Comparison of ENCODE assay signal across 10 cellular contexts in the genomic region with DNA sequence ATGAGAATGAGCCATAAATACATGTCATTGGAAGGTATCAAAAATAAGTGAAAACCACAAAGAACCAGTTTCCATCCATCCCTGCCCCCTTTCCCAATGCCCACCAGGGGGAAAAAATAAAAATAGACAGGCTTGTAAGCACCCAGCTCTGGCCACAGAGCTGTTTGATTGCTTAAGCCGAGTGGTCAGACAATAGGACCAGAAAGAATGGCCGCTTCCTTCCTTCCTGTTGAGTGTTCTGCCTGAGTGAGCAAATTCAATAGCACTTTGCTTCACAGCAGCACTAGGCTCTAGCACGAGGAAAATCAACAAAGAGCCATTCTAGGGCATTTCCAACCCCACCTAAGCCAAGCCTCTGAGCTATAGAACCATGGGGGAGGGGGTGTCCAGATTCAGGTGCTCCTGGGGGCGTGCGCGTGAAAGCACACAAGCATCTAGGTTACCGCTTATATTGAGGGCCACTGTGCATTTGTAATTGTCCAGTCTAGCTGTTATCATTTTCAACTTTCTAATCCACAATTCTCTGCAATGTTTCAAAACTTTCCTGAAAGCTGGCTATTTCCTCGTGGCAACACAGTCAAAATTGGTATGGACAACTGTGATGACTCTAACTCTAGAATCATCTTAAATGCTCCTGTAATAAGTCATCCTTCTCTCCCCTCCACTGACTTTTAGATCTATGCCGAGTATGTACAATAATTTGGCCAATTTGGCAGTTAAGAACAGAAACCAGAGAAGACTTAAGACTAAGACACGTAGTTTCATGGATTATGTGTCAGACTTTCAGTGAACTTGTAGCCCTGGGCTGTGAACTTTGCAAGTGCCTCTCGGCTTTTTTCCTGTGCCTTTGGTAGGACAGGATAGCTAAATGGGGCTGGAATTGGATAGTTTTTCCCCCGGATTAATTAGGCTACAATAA.
DNase-seq lines count a peak whose midpoint lies in the region; ATAC-seq lines count a peak whose summit lies in the region.
"Had no signal": no experiment of that assay in that cellular context is flagged by ENCODE, and none has a peak within 500 bp of the region (broad histone marks: within the 10 kb centered on the region; RNA-seq: fewer than 3 reads in every experiment).

No MANE protein-coding gene starts in this region.

- no peaks in the 10 kb centered on the region for H3K36me3 ChIP-seq in adipocyte (ENCODE audit: control insufficient read depth, insufficient read depth, low read length, severe bottlenecking)

- no peaks in the 10 kb centered on the region for H3K27me3 Mint-ChIP-seq in activated CD4-positive, alpha-beta memory T cell treated with anti-CD3 and anti-CD28 coated beads for 36 hours
- H3K27me3 Mint-ChIP-seq: B cell had no signal

- H3K4me3 Mint-ChIP-seq in activated CD4-positive, alpha-beta memory T cell treated with anti-CD3 and anti-CD28 coated beads for 36 hours: no peak overlapping the region
- H3K4me3 Mint-ChIP-seq: B cell had no signal

- POLR2A ChIA-PET in activated CD4-positive, alpha-beta memory T cell treated with anti-CD3 and anti-CD28 coated beads for 36 hours (lab: Charles Lee): interaction anchor here (0.6 kb wide), 1 partner anchor 21 kb away, joined by 10 read pairs; no protein-coding TSS in a partner anchor

- no peaks in the 10 kb centered on the region for H3K9me3 Mint-ChIP-seq in activated CD4-positive, alpha-beta memory T cell treated with anti-CD3 and anti-CD28 coated beads for 36 hours

- H3K4me1 Mint-ChIP-seq in activated CD4-positive, alpha-beta memory T cell treated with anti-CD3 and anti-CD28 coated beads for 36 hours (ENCODE audit: low read depth): no peaks in the 10 kb centered on the region
- H3K4me1 Mint-ChIP-seq: B cell had no signal

- CTCF ChIA-PET in activated CD4-positive, alpha-beta memory T cell treated with anti-CD3 and anti-CD28 coated beads for 36 hours (lab: Charles Lee): no interaction called here

- H3K27me3 ChIP-seq in adipocyte (replicated peaks; ENCODE audit: control insufficient read depth, insufficient read depth, low read length): no peaks in the 10 kb centered on the region

- no peak for ATAC-seq in HG02938 (IDR thresholded peaks at IDR 0.05; ENCODE audit: unreplicated experiment)

- no peak overlapping the region for H3K27ac Mint-ChIP-seq in activated CD4-positive, alpha-beta memory T cell treated with anti-CD3 and anti-CD28 coated beads for 36 hours
- H3K27ac Mint-ChIP-seq: B cell had no signal

- H3K36me3 Mint-ChIP-seq in activated CD4-positive, alpha-beta memory T cell treated with anti-CD3 and anti-CD28 coated beads for 36 hours: no peaks in the 10 kb centered on the region

- H3K4me1 ChIP-seq in adipocyte (ENCODE audit: control insufficient read depth, insufficient read depth, low read length): peaks cover 3% of the 10 kb centered on the region

- no peak overlapping the region for H3K4me3 ChIP-seq in adipocyte (ENCODE audit: low read length)

- DNase-seq in AML-193 (lab: John Stamatoyannopoulos, UW) (peak; percentile 91 to 95), NCI-H1105 (lab: John Stamatoyannopoulos, UW) (peak; percentile 61), adipocyte (ENCODE audit: low read depth) (peak; percentile 43), islet precursor cell (peak; percentile 50), T1000 (lab: John Stamatoyannopoulos, UW) (no peak), GOT3 (lab: John Stamatoyannopoulos, UW) (no peak)
- no peak for DNase-seq in activated CD4-positive, alpha-beta memory T cell treated with anti-CD3 and anti-CD28 coated beads for 36 hours
- DNase-seq: KG1 had no signal

- peaks cover 3% of the 10 kb centered on the region for H3K9me3 ChIP-seq in adipocyte (ENCODE audit: control insufficient read depth, low read length)

- intact Hi-C loops in activated CD4-positive, alpha-beta memory T cell treated with anti-CD3 and anti-CD28 coated beads for 36 hours (cut with micrococcal nuclease): no loop called here

- H3K9ac ChIP-seq in adipocyte (ENCODE audit: low read length): no peak overlapping the region

Comparison
In these comparisons a context has a peak if more than half of its experiments do, and no peak if none do; other contexts are left out.
1. DNase-seq: peak in AML-193 (2 of 2), NCI-H1105 (single experiment), adipocyte (single experiment) and islet precursor cell (single experiment); none in T1000 (single experiment), activated CD4-positive, alpha-beta memory T cell treated with anti-CD3 and anti-CD28 coated beads for 36 hours (single experiment) and GOT3 (single experiment).